In the genomic region with DNA sequence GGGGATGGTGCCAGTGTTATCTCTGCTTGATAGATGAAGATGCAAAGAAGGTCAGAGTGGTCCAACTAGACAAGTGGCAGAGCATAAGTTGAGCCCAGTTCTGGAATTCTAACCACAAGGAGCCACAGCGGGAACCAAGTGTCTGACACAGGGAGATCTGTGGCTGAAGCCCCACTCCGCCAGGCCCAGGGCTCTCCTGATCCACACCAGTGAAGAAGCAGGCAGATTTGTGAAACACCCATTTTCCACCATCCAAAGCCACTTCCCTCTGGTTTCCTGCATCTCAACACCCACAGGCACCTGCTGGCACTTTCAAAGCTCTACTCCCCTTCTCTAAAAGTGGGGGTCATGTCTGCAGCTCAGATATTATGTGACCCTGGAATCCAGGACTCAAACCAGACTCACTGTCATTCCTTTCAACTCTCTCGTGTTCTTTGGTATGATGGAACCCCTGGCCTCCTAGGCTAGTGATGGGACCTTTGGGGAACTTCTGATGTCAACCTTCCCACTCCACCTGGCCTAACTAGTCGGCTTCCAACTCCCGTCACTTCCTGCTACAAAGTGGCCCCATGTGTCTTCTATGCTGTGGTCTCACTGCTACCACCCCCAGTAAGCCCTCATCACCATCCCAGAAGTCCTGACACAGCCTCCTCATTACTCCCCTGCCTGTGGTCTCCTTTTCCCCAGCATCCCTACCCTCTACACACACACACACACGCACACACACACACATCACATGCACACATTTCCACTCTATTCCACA, we compare ENCODE assay signal across 16 cellular contexts.
DNase-seq lines count a peak whose midpoint lies in the region; ATAC-seq and TF ChIP-seq lines count a peak whose summit lies in the region.
"Had no signal": no experiment of that assay in that cellular context is flagged by ENCODE, and none has a peak within 500 bp of the region (broad histone marks: within the 10 kb centered on the region; RNA-seq: fewer than 3 reads in every experiment).

No MANE protein-coding gene starts in this region.

- no peak for TF ChIP-seq CTCF in stomach (IDR thresholded peaks at IDR 0.05)

- H3K27me3 ChIP-seq in BLaER1 = no peaks in the 10 kb centered on the region
- H3K27me3 ChIP-seq in stomach = peaks cover 0 to 5% (median 0%) of the 10 kb centered on the region in 3 donors
- H3K27me3 ChIP-seq: BE2C had no signal

- TF ChIP-seq EP300 in stomach (IDR thresholded peaks at IDR 0.05) = no peak

- H4K20me1 ChIP-seq in BLaER1 = no peaks in the 10 kb centered on the region

- WGBS in stomach, 5 donors = 72 to 85% (median 79%) methylated on average over 6 of the region's 6 CpGs

- peak overlapping the region; percentile 20; the same call in 1 of the 2 replicates for H3K4me2 ChIP-seq in BLaER1
- H3K4me2 ChIP-seq: A549 had no signal

- no peak overlapping the region for H3K4me3 ChIP-seq in BLaER1
- H3K4me3 ChIP-seq in stomach = no peak overlapping the region
- H3K4me3 ChIP-seq: A549 had no signal

- intact Hi-C loops in stomach (cut with DNase I; ENCODE audit: low total_unique reads) = no loop called here

- no peak for ATAC-seq in HG03354 (IDR thresholded peaks at IDR 0.05; ENCODE audit: poor library complexity, severe bottlenecking, unreplicated experiment)
- ATAC-seq: A549; CD8-positive, alpha-beta T cell; HepG2 had no signal

- H3K27ac ChIP-seq in BLaER1 (no peak overlapping the region), angular gyrus (ENCODE audit: low read depth, low read length) (peak overlapping the region; percentile 52), stomach (no peak overlapping the region)
- H3K27ac ChIP-seq: A549 had no signal

- H3K36me3 ChIP-seq in BLaER1 (no peaks in the 10 kb centered on the region), stomach (no peaks in the 10 kb centered on the region)
- H3K36me3 ChIP-seq: BE2C had no signal

- H3K9ac ChIP-seq in BLaER1 = no peak overlapping the region

- DNase-seq in midbrain (lab: John Stamatoyannopoulos, UW) = peak; percentile 46
- DNase-seq in stomach = peak; percentile 13
- DNase-seq in RKO (ENCODE audit: low spot score) = no peak
- DNase-seq in amygdala (lab: John Stamatoyannopoulos, UW) = no peak
- DNase-seq: BE2C; CD8-positive, alpha-beta T cell; COR-L47; DND-41; GDM1; HCEC 1CT; HFFc6 had no signal

- no peak for TF ChIP-seq POLR2A in stomach (IDR thresholded peaks at IDR 0.05)

- H3K9me3 ChIP-seq in BLaER1 = peaks cover 11% of the 10 kb centered on the region; the same call in 1 of the 2 replicates
- H3K9me3 ChIP-seq in stomach = no peaks in the 10 kb centered on the region
- H3K9me3 ChIP-seq: A549, BE2C had no signal

- peaks cover 24% of the 10 kb centered on the region for H3K4me1 ChIP-seq in BLaER1
- H3K4me1 ChIP-seq in stomach = no peaks in the 10 kb centered on the region
- H3K4me1 ChIP-seq: A549, BE2C had no signal

Comparison
In these comparisons a context has a peak if more than half of its experiments do, and no peak if none do; other contexts are left out.
1. DNase-seq: peak in midbrain (single experiment) and stomach (single experiment); none in RKO (single experiment) and amygdala (0 of 56).